In the genomic region with DNA sequence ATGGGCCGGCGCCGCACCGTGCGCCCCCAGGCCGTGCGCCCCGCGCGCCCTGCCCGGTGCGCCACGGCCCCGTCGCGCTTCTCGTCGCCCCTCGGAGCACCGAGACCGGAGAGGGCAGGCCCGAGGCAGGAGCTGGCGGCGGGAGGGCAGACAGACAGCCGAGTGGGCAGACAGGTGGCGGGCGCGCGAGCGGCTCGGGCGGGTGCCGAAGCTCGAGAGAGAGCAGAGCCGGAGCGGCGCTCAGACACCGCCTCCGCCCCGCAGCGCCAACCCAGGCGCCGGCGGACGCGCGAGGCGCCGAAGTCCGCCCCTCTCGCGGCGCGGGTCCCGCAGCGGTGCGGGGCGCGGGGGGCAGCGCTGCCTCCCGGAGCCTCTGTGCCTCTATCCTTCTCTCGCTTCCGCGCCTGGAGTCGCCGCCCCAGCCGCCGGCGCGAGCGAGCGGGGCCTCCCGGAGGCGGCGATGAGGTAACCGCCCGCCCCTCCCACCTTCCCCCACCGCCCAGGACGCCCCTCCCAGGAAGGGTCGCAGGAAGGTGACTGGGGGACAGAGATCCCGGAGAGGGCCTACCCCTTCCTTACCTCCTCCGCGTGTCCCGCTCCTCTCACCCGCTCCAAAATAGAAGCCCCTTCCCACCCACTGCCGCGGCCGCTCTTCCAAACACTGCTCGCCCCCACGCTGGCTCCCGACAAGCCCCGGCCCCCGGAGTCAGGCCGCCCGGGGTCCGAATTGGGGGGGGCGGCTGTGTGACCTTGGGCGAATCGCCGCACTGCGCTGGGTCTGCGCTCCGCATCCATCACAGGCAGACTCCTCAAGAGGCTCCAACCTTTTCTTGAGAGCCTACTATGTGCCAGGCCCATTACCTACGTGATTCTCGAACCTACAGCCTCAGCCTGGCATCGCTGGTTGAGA, we compare ENCODE assay signal across 8 cellular contexts. TPM values are rescaled to one million over a fixed set of nuclear protein-coding genes. Genes with fewer than 3 reads are reported as not detected.
DNase-seq lines count a peak whose midpoint lies in the region; ATAC-seq and TF ChIP-seq lines count a peak whose summit lies in the region.

A gene with protein sequence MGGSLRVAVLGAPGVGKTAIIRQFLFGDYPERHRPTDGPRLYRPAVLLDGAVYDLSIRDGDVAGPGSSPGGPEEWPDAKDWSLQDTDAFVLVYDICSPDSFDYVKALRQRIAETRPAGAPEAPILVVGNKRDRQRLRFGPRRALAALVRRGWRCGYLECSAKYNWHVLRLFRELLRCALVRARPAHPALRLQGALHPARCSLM (minus strand): TSS at position 412 of the 910 bp plus-strand sequence. CDS start 451 bp downstream, outside the sequence.

- H3K27ac ChIP-seq in parathyroid adenoma = no peak within 1 kb of the TSS

- H3K4me3 Mint-ChIP-seq in endothelial cell (ENCODE audit: unreplicated experiment) = peak within 1 kb of the TSS; percentile 92

- H3K27me3 Mint-ChIP-seq in endothelial cell (ENCODE audit: unreplicated experiment) = peaks cover 22% of the 10 kb centered on the region

- peaks cover 32% of the 10 kb centered on the region for H3K36me3 Mint-ChIP-seq in endothelial cell (ENCODE audit: low read depth, unreplicated experiment)

- no peaks in the 10 kb centered on the region for H3K36me3 ChIP-seq in parathyroid adenoma (ENCODE audit: control insufficient read depth, insufficient read depth, low read length)

- H3K9me3 Mint-ChIP-seq in endothelial cell (ENCODE audit: unreplicated experiment) = no peaks in the 10 kb centered on the region

- ATAC-seq in HG03378 (IDR thresholded peaks at IDR 0.05; ENCODE audit: unreplicated experiment) = no peak
- no peak for ATAC-seq in left lobe of liver

- peak within 1 kb of the TSS; percentile 91 for H3K27ac Mint-ChIP-seq in endothelial cell (ENCODE audit: unreplicated experiment)

- DNase-seq in ELR (ENCODE audit: low read depth) (peak; percentile 30), NCI-H2171 treated with DMSO at 0.1 percent for 48 hours (lab: John Stamatoyannopoulos, UW) (peak; percentile 29), endothelial cell (ENCODE audit: low spot score) (peak; percentile 56), NOMO-1 (lab: John Stamatoyannopoulos, UW; ENCODE audit: unreplicated experiment in 2 of 2) (no peak), NCI-H774 (lab: John Stamatoyannopoulos, UW) (no peak), left lobe of liver (ENCODE audit: low spot score) (no peak)

- no peak within 1 kb of the TSS for H2AFZ ChIP-seq in parathyroid adenoma

- H3K79me2 ChIP-seq in parathyroid adenoma = no peaks in the 10 kb centered on the region

- no peak within 1 kb of the TSS for H3K9ac ChIP-seq in parathyroid adenoma

- peaks cover 12% of the 10 kb centered on the region for H3K27me3 ChIP-seq in parathyroid adenoma (ENCODE audit: control insufficient read depth, insufficient read depth, low read length)

- peaks cover 30% of the 10 kb centered on the region for H3K4me1 Mint-ChIP-seq in endothelial cell (ENCODE audit: unreplicated experiment)

- H3K4me2 ChIP-seq in parathyroid adenoma (ENCODE audit: low read length) = peak within 1 kb of the TSS; percentile 47

- H3K4me3 ChIP-seq in parathyroid adenoma (ENCODE audit: low read depth, low read length) = no peak within 1 kb of the TSS

- H3K4me1 ChIP-seq in parathyroid adenoma = no peaks in the 10 kb centered on the region

- TF ChIP-seq CTCF in endothelial cell (IDR thresholded peaks at IDR 0.05; ENCODE audit: unreplicated experiment) (no peak), parathyroid adenoma (IDR thresholded peaks at IDR 0.05) (no peak)

- no peaks in the 10 kb centered on the region for H3K9me3 ChIP-seq in parathyroid adenoma (ENCODE audit: control insufficient read depth, low read length)

RNA-seq across cellular contexts. Expression of the gene that starts here (rescaled TPM):
- total RNA-seq in endothelial cell (ENCODE audit: unreplicated experiment) (30.1 TPM), left lobe of liver (1.0 TPM)

Comparison
In these comparisons a context has a peak if more than half of its experiments do, and no peak if none do; other contexts are left out.
1. RNA of the gene that starts here (total RNA-seq): 30.1 TPM in endothelial cell (single experiment); 1.0 TPM in left lobe of liver (single experiment); every median in the first group is over 10 times any median in the second.
2. DNase-seq: peak in ELR (single experiment), NCI-H2171 treated with DMSO at 0.1 percent for 48 hours (single experiment) and endothelial cell (single experiment); none in NOMO-1 (0 of 2), NCI-H774 (single experiment) and left lobe of liver (single experiment).